8 cellular contexts compared by ENCODE assay signal in the genomic region with DNA sequence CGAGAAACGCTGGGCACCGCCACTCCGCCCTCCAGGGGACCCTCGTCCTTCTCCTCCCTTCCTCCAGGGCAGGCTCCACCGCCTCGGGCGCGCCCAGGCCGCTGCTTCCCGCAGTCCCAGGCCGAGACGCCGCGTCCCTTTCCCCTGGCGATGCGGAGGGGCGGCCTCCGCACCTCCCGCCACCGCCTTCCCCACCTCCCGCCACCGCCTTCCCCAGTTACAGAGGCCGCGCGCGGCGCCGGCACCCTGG. TPM values are rescaled to one million over a fixed set of nuclear protein-coding genes. Genes with fewer than 3 reads are reported as not detected.
A peak's percentile ranks its signal among the peaks of the same experiment; 100 is the strongest.
DNase-seq lines count a peak whose midpoint lies in the region; ATAC-seq and TF ChIP-seq lines count a peak whose summit lies in the region.

No MANE protein-coding gene starts in this region.

- H3K4me1 ChIP-seq in H9 (ENCODE audit: insufficient read depth, low read length): peaks cover 9% of the 10 kb centered on the region

- H3K27me3 Mint-ChIP-seq in H9 (ENCODE audit: low read depth) (0 out of 2 replicates have a peak, but pooled peaks cover 2% of the 10 kb centered on the region), T-helper 17 cell (no peaks in the 10 kb centered on the region)

- no peak overlapping the region for H2AFZ ChIP-seq in H9 (ENCODE audit: low read length)

- no peak overlapping the region for H4K5ac ChIP-seq in H9 (ENCODE audit: insufficient read length, low read depth, low read length)

- H3K27ac Mint-ChIP-seq in H9 (peak overlapping the region; percentile 89 to 98 (median 94); a peak in 5 of 7 replicates), T-helper 17 cell (peak overlapping the region; percentile 94)

- no peaks in the 10 kb centered on the region for H4K20me1 ChIP-seq in H9 (ENCODE audit: control insufficient read depth, insufficient read depth, insufficient read length)

- H2BK20ac ChIP-seq in H9 (ENCODE audit: low read depth, low read length, poor library complexity, severe bottlenecking): no peak overlapping the region

- H3K9me3 ChIP-seq in H9 (ENCODE audit: control insufficient read depth, low read depth, low read length) (no peaks in the 10 kb centered on the region), T-helper 17 cell (ENCODE audit: control insufficient read depth, low read length, poor library complexity, severe bottlenecking) (no peaks in the 10 kb centered on the region)

- peak overlapping the region; percentile 63 for H3K18ac ChIP-seq in H9 (ENCODE audit: insufficient read length, low read depth, low read length)

- H3T11ph ChIP-seq in H9 (ENCODE audit: low read length): no peak overlapping the region

- no peak overlapping the region for H3K27ac ChIP-seq in H9 (ENCODE audit: insufficient read length, low read depth, low read length)

- peaks cover 33 to 42% of the 10 kb centered on the region in 2 experiments for H3K4me1 Mint-ChIP-seq in H9
- H3K4me1 Mint-ChIP-seq in T-helper 17 cell: peaks cover 46% of the 10 kb centered on the region

- ATAC-seq in T-helper 17 cell (no peak), Right ventricle myocardium superior (ENCODE audit: poor library complexity) (peak; percentile 42), GM18517 (IDR thresholded peaks at IDR 0.05; ENCODE audit: unreplicated experiment) (no peak), HG02970 (IDR thresholded peaks at IDR 0.05; ENCODE audit: low FRiP score, unreplicated experiment) (no peak)

- H3K4me3 Mint-ChIP-seq in H9: peak overlapping the region; percentile 92 to 93
- peak overlapping the region; percentile 97 for H3K4me3 Mint-ChIP-seq in T-helper 17 cell

- H2BK15ac ChIP-seq in H9 (ENCODE audit: low read depth, low read length): no peak overlapping the region

- peak overlapping the region; percentile 90 for H3K4me2 ChIP-seq in H9 (ENCODE audit: insufficient read depth, insufficient read length, low read length)

- no peak overlapping the region for H3K56ac ChIP-seq in H9 (ENCODE audit: insufficient read length, low read depth, low read length)

- intact Hi-C loops in Right ventricle myocardium superior (cut with DNase I): no loop called here

- H3K14ac ChIP-seq in H9 (ENCODE audit: insufficient read depth, low read length): peak overlapping the region; percentile 87

- H2BK120ac ChIP-seq in H9 (ENCODE audit: low read depth, low read length, poor library complexity, severe bottlenecking): no peak overlapping the region

- peaks cover 29% of the 10 kb centered on the region; the same call in 1 of the 2 replicates for H3K79me2 ChIP-seq in H9 (ENCODE audit: insufficient read depth, low read length)

- no CpG with 5 or more reads among the region's 29 CpGs for WGBS in H9 (ENCODE audit: extremely low coverage, insufficient read length, low lambda C conversion rate)

- H2AK5ac ChIP-seq in H9 (ENCODE audit: insufficient read length, low read length): no peak overlapping the region

- no peak overlapping the region for H3K4ac ChIP-seq in H9 (ENCODE audit: low read depth, low read length)

- no peaks in the 10 kb centered on the region for H3K79me1 ChIP-seq in H9 (ENCODE audit: insufficient read depth, low read depth, low read length, poor library complexity, severe bottlenecking)

- no peak for DNase-seq in H9
- DNase-seq in T-helper 17 cell: no peak
- no peak for DNase-seq in Right ventricle myocardium superior
- DNase-seq in retina: peak; percentile 92
- DNase-seq in LoVo (ENCODE audit: low spot score): no peak
- no peak for DNase-seq in medulla oblongata (ENCODE audit: extremely low spot score)

- H3K36me3 Mint-ChIP-seq in H9 (ENCODE audit: insufficient read depth in 1 of 3, low read depth in 3 of 3) (peaks cover 4 to 6% (median 4%) of the 10 kb centered on the region in 3 experiments; a peak in 3 of 7 replicates), T-helper 17 cell (ENCODE audit: low read depth) (peaks cover 2% of the 10 kb centered on the region)

- TF ChIP-seq CTCF in H9 (conservative IDR thresholded peaks at IDR 0.05): no peak

- no peak overlapping the region for H4K8ac ChIP-seq in H9 (replicated peaks; ENCODE audit: insufficient read length, low read depth, low read length)

- H3K27me3 ChIP-seq in H9 (ENCODE audit: insufficient read depth, low read length): no peaks in the 10 kb centered on the region

- no peak overlapping the region for H2BK5ac ChIP-seq in H9 (ENCODE audit: insufficient read length, low read length)

- H3K9me3 Mint-ChIP-seq in H9: peaks cover 0 to 2% of the 10 kb centered on the region in 2 experiments; a peak in 1 of 5 replicates

- peaks cover 4% of the 10 kb centered on the region for H3K23me2 ChIP-seq in H9 (ENCODE audit: insufficient read length, low read depth, low read length, poor library complexity, severe bottlenecking)

- peak overlapping the region; percentile 62 for H3K9ac ChIP-seq in H9 (ENCODE audit: extremely low read depth, insufficient read length, low read length)

- H3K23ac ChIP-seq in H9 (ENCODE audit: insufficient read length, low read depth, low read length): no peak overlapping the region

- no peak overlapping the region for H4K91ac ChIP-seq in H9 (ENCODE audit: insufficient read length, low read depth, low read length)

- no peak overlapping the region for H2BK12ac ChIP-seq in H9 (ENCODE audit: insufficient read length, low read depth, low read length)

RNA-seq across cellular contexts. Expression of a gene that starts 0.2 kb away (rescaled TPM):
- total RNA-seq in H9 (2021): 280 and 282 TPM in 2 replicates
- 100 to 1,000 TPM in 1 of 2 donors, 10 to 100 TPM in 1; 55.4 to 102 TPM for total RNA-seq in T-helper 17 cell
- total RNA-seq in Right ventricle myocardium superior: 58.7 TPM

RNA-seq across cellular contexts. Expression of a gene that starts 48.1 kb away (rescaled TPM):
- total RNA-seq in H9 (2021) (not detected in 2 replicates), T-helper 17 cell (not detected), Right ventricle myocardium superior (not detected)
